11 cellular contexts compared by ENCODE assay signal in the genomic region with DNA sequence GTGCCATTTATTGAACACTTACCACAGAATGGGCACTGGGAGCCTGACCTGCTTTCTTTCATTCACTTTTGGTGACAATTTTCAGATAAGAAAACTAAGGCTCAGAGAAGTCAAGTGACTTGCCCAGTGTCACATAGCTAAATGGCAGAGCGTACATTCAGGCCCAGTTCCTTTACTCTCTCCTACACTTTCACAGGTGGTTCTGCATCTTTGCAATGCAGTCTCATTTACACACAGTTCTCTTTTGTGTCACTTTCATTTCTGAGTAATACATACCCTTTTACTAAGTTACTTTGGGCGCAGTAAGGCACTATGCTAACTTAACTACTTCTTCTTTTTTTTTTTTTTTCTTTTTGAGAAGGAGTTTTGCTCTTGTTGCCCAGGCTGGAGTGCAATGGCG. TPM values are rescaled to one million over a fixed set of nuclear protein-coding genes. Genes with fewer than 3 reads are reported as not detected.
A peak's percentile ranks its signal among the peaks of the same experiment; 100 is the strongest.
DNase-seq lines count a peak whose midpoint lies in the region; ATAC-seq, FAIRE-seq and TF ChIP-seq lines count a peak whose summit lies in the region.
"Had no signal": no experiment of that assay in that cellular context is flagged by ENCODE, and none has a peak within 500 bp of the region (broad histone marks: within the 10 kb centered on the region; RNA-seq: fewer than 3 reads in every experiment).

No MANE protein-coding gene starts in this region.

- no peaks in the 10 kb centered on the region for H3K9me3 Mint-ChIP-seq in activated CD8-positive, alpha-beta T cell treated with anti-CD3 and anti-CD28 coated beads, Interleukin-2, amount 10 ng/mL, durations not matched to agents 7 days and 5 days (ENCODE audit: insufficient read depth)
- H3K9me3 Mint-ChIP-seq: activated naive CD4-positive, alpha-beta T cell treated with anti-CD3 and anti-CD28 coated beads, Interleukin-2, amount 50 U/mL, for 24 hours had no signal

- H3K4me1 ChIP-seq in kidney (ENCODE audit: control insufficient read depth in 1 of 2, insufficient read depth in 1 of 2, low read depth in 1 of 2, low read length in 2 of 2) = peaks cover 4% of the 10 kb centered on the region in 2 donors

- H3K27ac ChIP-seq in kidney (ENCODE audit: low read depth in 2 of 2, low read length in 2 of 2) = no peak overlapping the region

- no peaks in the 10 kb centered on the region for H3K9me3 ChIP-seq in kidney (ENCODE audit: control insufficient read depth in 1 of 2, low read length in 2 of 2)

- no peak overlapping the region for H3K4me3 ChIP-seq in kidney (ENCODE audit: low read length in 2 of 2)

- CTCF ChIA-PET in activated CD8-positive, alpha-beta T cell treated with anti-CD3 and anti-CD28 coated beads, Interleukin-2, amount 10 ng/mL, durations not matched to agents 7 days and 5 days (lab: Charles Lee) = no interaction called here

- no peaks in the 10 kb centered on the region for H3K27me3 Mint-ChIP-seq in activated CD8-positive, alpha-beta T cell treated with anti-CD3 and anti-CD28 coated beads, Interleukin-2, amount 10 ng/mL, durations not matched to agents 7 days and 5 days (ENCODE audit: low read depth)

- H3K27ac Mint-ChIP-seq in activated CD8-positive, alpha-beta T cell treated with anti-CD3 and anti-CD28 coated beads, Interleukin-2, amount 10 ng/mL, durations not matched to agents 7 days and 5 days = no peak overlapping the region

- POLR2A ChIA-PET in activated CD8-positive, alpha-beta T cell treated with anti-CD3 and anti-CD28 coated beads, Interleukin-2, amount 10 ng/mL, durations not matched to agents 7 days and 5 days (lab: Charles Lee) = no interaction called here

- TF ChIP-seq CTCF in GM13976 (IDR thresholded peaks at IDR 0.05; ENCODE audit: borderline replicate concordance, control extremely low read depth, extremely low read depth, insufficient read depth, missing control alignments) (no peak), GM20000 (IDR thresholded peaks at IDR 0.05; ENCODE audit: extremely low read depth, missing control alignments) (no peak), kidney (IDR thresholded peaks at IDR 0.05; ENCODE audit: borderline replicate concordance, extremely low read depth, insufficient read depth) (no peak)

- no peak overlapping the region for H3K4me3 Mint-ChIP-seq in activated CD8-positive, alpha-beta T cell treated with anti-CD3 and anti-CD28 coated beads, Interleukin-2, amount 10 ng/mL, durations not matched to agents 7 days and 5 days

- DNase-seq in GM13976 (ENCODE audit: low spot score) (peak; percentile 60), GM20000 (ENCODE audit: low spot score) (peak; percentile 77), kidney (no peak), NCI-H69 (lab: John Stamatoyannopoulos, UW) (no peak), NCI-H524 (lab: John Stamatoyannopoulos, UW) (no peak)
- peak; percentile 19 for DNase-seq in activated CD8-positive, alpha-beta T cell treated with anti-CD3 and anti-CD28 coated beads, Interleukin-2, amount 10 ng/mL, durations not matched to agents 7 days and 5 days
- DNase-seq in stimulated activated CD4-positive, alpha-beta T cell treated with anti-CD3 and anti-CD28 coated beads, Interleukin-2, amount 100 ng/mL, for 48 hours = no peak
- DNase-seq: DND-41, Right ventricle myocardium superior had no signal

- H3K36me3 Mint-ChIP-seq in activated CD8-positive, alpha-beta T cell treated with anti-CD3 and anti-CD28 coated beads, Interleukin-2, amount 10 ng/mL, durations not matched to agents 7 days and 5 days (ENCODE audit: low read depth) = peaks cover 43% of the 10 kb centered on the region

- peak; percentile 94 for ATAC-seq in HG03159 (IDR thresholded peaks at IDR 0.05; ENCODE audit: unreplicated experiment)
- peak; percentile 43 for ATAC-seq in activated CD8-positive, alpha-beta T cell treated with anti-CD3 and anti-CD28 coated beads, Interleukin-2, amount 10 ng/mL, durations not matched to agents 7 days and 5 days

- intact Hi-C loops in kidney (cut with DNase I) = no loop called here

- in situ Hi-C loops in GM13976 (cut with MboI; ENCODE audit: low sequenced_read_pairs, unreplicated experiment) = no loop called here

- peaks cover 2 to 3% of the 10 kb centered on the region in 2 donors for H3K36me3 ChIP-seq in kidney (ENCODE audit: control insufficient read depth in 1 of 2, insufficient read depth in 2 of 2, low read length in 2 of 2)

- no peak for FAIRE-seq in kidney (lab: Jason Lieb, UNC)

- no peak overlapping the region for H3K9ac ChIP-seq in kidney (ENCODE audit: low read length in 2 of 2)

- peaks cover 76% of the 10 kb centered on the region for H3K4me1 Mint-ChIP-seq in activated CD8-positive, alpha-beta T cell treated with anti-CD3 and anti-CD28 coated beads, Interleukin-2, amount 10 ng/mL, durations not matched to agents 7 days and 5 days (ENCODE audit: low read depth)

RNA-seq across cellular contexts. Expression of gene NFIL3, which starts 8.3 kb away (rescaled TPM):
- 10 to 100 TPM; 38.1 to 39.5 TPM for total RNA-seq in activated CD8-positive, alpha-beta T cell treated with anti-CD3 and anti-CD28 coated beads, Interleukin-2, amount 10 ng/mL, durations not matched to agents 7 days and 5 days
- total RNA-seq in kidney = 31.3 TPM
- polyA plus RNA-seq in kidney (ENCODE audit: insufficient read depth, low read depth, low replicate concordance) = 16.7 TPM

RNA-seq across cellular contexts. Expression of gene AUH, which starts 53.6 kb away (rescaled TPM):
- 10 to 100 TPM; 15.5 to 15.6 TPM for total RNA-seq in activated CD8-positive, alpha-beta T cell treated with anti-CD3 and anti-CD28 coated beads, Interleukin-2, amount 10 ng/mL, durations not matched to agents 7 days and 5 days
- 31.6 TPM for total RNA-seq in kidney
- polyA plus RNA-seq in kidney (ENCODE audit: insufficient read depth, low read depth, low replicate concordance) = 63.5 TPM

Comparison
In these comparisons a context has a peak if more than half of its experiments do, and no peak if none do; other contexts are left out.
1. DNase-seq: peak in GM13976 (single experiment), GM20000 (single experiment) and activated CD8-positive, alpha-beta T cell treated with anti-CD3 and anti-CD28 coated beads, Interleukin-2, amount 10 ng/mL, durations not matched to agents 7 days and 5 days (single experiment); none in kidney (single experiment), stimulated activated CD4-positive, alpha-beta T cell treated with anti-CD3 and anti-CD28 coated beads, Interleukin-2, amount 100 ng/mL, for 48 hours (0 of 2), NCI-H69 (single experiment) and NCI-H524 (0 of 2).